ENCODE assay signal across 20 cellular contexts in genomic region chr13:20512042-20512683, GRCh38. TPM values are rescaled to one million over a fixed set of nuclear protein-coding genes. Genes with fewer than 3 reads are reported as not detected.
DNase-seq lines count a peak whose midpoint lies in the region; ATAC-seq and TF ChIP-seq lines count a peak whose summit lies in the region.
"Had no signal": no experiment of that assay in that cellular context is flagged by ENCODE, and none has a peak within 500 bp of the region (broad histone marks: within the 10 kb centered on the region; RNA-seq: fewer than 3 reads in every experiment).

No MANE protein-coding gene starts in this region.

- in situ Hi-C loops in KBM-7 (cut with MboI; ENCODE audit: low pct_unique_long_range_greater_than_20kb, low sequenced_read_pairs): no loop called here

- H4K20me1 ChIP-seq in BLaER1 treated with 17β-estradiol and CSF1 and Interleukin-3, amounts not matched to agents 10 nM and 100 nM: peaks cover 0 to 8% (median 0%) of the 10 kb centered on the region in 11 experiments; a peak in 1 of 22 replicates

- peaks cover 26 to 66% (median 36%) of the 10 kb centered on the region in 11 experiments for H3K36me3 ChIP-seq in BLaER1 treated with 17β-estradiol and CSF1 and Interleukin-3, amounts not matched to agents 10 nM and 100 nM
- H3K36me3 ChIP-seq in liver (ENCODE audit: control insufficient read depth in 4 of 4, insufficient read depth in 3 of 4, low read depth in 1 of 4, low read length in 3 of 4): peaks cover 5 to 27% (median 21%) of the 10 kb centered on the region in 4 donors

- no peak overlapping the region for H3K4me3 ChIP-seq in BLaER1 treated with 17β-estradiol and CSF1 and Interleukin-3, amounts not matched to agents 10 nM and 100 nM
- H3K4me3 ChIP-seq in liver (ENCODE audit: low read depth in 1 of 3, low read length in 3 of 3): no peak overlapping the region
- H3K4me3 ChIP-seq: esophagus squamous epithelium had no signal

- H3K4me1 ChIP-seq in BLaER1 treated with 17β-estradiol and CSF1 and Interleukin-3, amounts not matched to agents 10 nM and 100 nM: peaks cover 17 to 27% (median 21%) of the 10 kb centered on the region in 10 experiments
- H3K4me1 ChIP-seq in liver (ENCODE audit: control insufficient read depth in 4 of 4, insufficient read depth in 4 of 4, low read length in 3 of 4): peaks cover 6 to 24% (median 15%) of the 10 kb centered on the region in 4 donors
- H3K4me1 ChIP-seq: esophagus squamous epithelium had no signal

- H3K9me3 ChIP-seq in BLaER1 treated with 17β-estradiol and CSF1 and Interleukin-3, amounts not matched to agents 10 nM and 100 nM (replicated peaks in 1 of 11): peaks cover 0 to 48% (median 27%) of the 10 kb centered on the region in 11 experiments; a peak in 18 of 22 replicates
- H3K9me3 ChIP-seq in liver (ENCODE audit: control insufficient read depth in 4 of 4, low read length in 3 of 4): no peaks in the 10 kb centered on the region
- H3K9me3 ChIP-seq: esophagus squamous epithelium had no signal

- peak overlapping the region; percentile 12 to 66 (median 54); a peak in 21 of 22 replicates for H3K4me2 ChIP-seq in BLaER1 treated with 17β-estradiol and CSF1 and Interleukin-3, amounts not matched to agents 10 nM and 100 nM

- TF ChIP-seq RAD21 in liver (IDR thresholded peaks at IDR 0.05): no peak

- DNase-seq in KBM-7: peak; percentile 32
- peak; percentile 40 for DNase-seq in endothelial cell (ENCODE audit: low spot score)
- DNase-seq in NCI-H1436 (lab: John Stamatoyannopoulos, UW): no peak
- DNase-seq in effector memory CD8-positive, alpha-beta T cell: no peak
- DNase-seq in stimulated activated CD4-positive, alpha-beta T cell treated with anti-CD3 and anti-CD28 coated beads, Interleukin-2, amount 100 ng/mL, for 24 hours: no peak
- no peak for DNase-seq in nucleus accumbens (lab: John Stamatoyannopoulos, UW)
- DNase-seq: CD4-positive, CD25-positive, alpha-beta regulatory T cell; DMS 273 treated with DMSO at 0.1 percent for 48 hours; effector CD8-positive, alpha-beta T cell; esophagus squamous epithelium; KG1; left cardiac atrium; naive thymus-derived CD4-positive, alpha-beta T cell; NCI-H1694 treated with DMSO at 0.1 percent for 48 hours; NCI-H774 had no signal

- H3K4me1 Mint-ChIP-seq in endothelial cell (ENCODE audit: unreplicated experiment): peaks cover 10% of the 10 kb centered on the region
- peaks cover 0 to 3% of the 10 kb centered on the region in 2 donors for H3K4me1 Mint-ChIP-seq in effector memory CD8-positive, alpha-beta T cell (ENCODE audit: low read depth in 2 of 2)

- 58% methylated on average over 10 of the region's 10 CpGs for WGBS in liver

- H3K27me3 Mint-ChIP-seq in endothelial cell (ENCODE audit: unreplicated experiment): no peaks in the 10 kb centered on the region
- H3K27me3 Mint-ChIP-seq in effector memory CD8-positive, alpha-beta T cell: no peaks in the 10 kb centered on the region
- H3K27me3 Mint-ChIP-seq: CD4-positive, CD25-positive, alpha-beta regulatory T cell; naive thymus-derived CD4-positive, alpha-beta T cell; progenitor cell of endocrine pancreas had no signal

- H3K27me3 ChIP-seq in BLaER1 treated with 17β-estradiol and CSF1 and Interleukin-3, amounts not matched to agents 10 nM and 100 nM: no peaks in the 10 kb centered on the region
- no peaks in the 10 kb centered on the region for H3K27me3 ChIP-seq in liver (ENCODE audit: control insufficient read depth in 4 of 4, insufficient read depth in 4 of 4, low read length in 3 of 4)
- H3K27me3 ChIP-seq: esophagus squamous epithelium had no signal

- no peak overlapping the region for H3K9ac ChIP-seq in BLaER1 treated with 17β-estradiol and CSF1 and Interleukin-3, amounts not matched to agents 10 nM and 100 nM
- no peak overlapping the region for H3K9ac ChIP-seq in liver (ENCODE audit: low read depth in 1 of 2, low read length in 2 of 2)

- H3K36me3 Mint-ChIP-seq in endothelial cell (ENCODE audit: low read depth, unreplicated experiment): peaks cover 4% of the 10 kb centered on the region
- peaks cover 12% of the 10 kb centered on the region for H3K36me3 Mint-ChIP-seq in effector memory CD8-positive, alpha-beta T cell (ENCODE audit: insufficient read depth)
- H3K36me3 Mint-ChIP-seq: activated naive CD4-positive, alpha-beta T cell treated with anti-CD3 and anti-CD28 coated beads, Interleukin-2, amount 50 U/mL, for 72 hours had no signal

- 0 out of 22 replicates have a peak overlapping the region, but pooled peaks of 2 of the 11 experiments have one; percentile 5 to 13 for H3K27ac ChIP-seq in BLaER1 treated with 17β-estradiol and CSF1 and Interleukin-3, amounts not matched to agents 10 nM and 100 nM
- peak overlapping the region in 1 of 2 donors; percentile 59 for H3K27ac ChIP-seq in liver (ENCODE audit: low read depth in 1 of 2, low read length in 2 of 2)
- H3K27ac ChIP-seq: esophagus squamous epithelium, VCaP had no signal

- H3K9me3 Mint-ChIP-seq in endothelial cell (ENCODE audit: unreplicated experiment): no peaks in the 10 kb centered on the region
- H3K9me3 Mint-ChIP-seq in effector memory CD8-positive, alpha-beta T cell: no peaks in the 10 kb centered on the region
- H3K9me3 Mint-ChIP-seq: activated naive CD4-positive, alpha-beta T cell treated with anti-CD3 and anti-CD28 coated beads, Interleukin-2, amount 50 U/mL, for 72 hours; CD4-positive, CD25-positive, alpha-beta regulatory T cell; naive thymus-derived CD4-positive, alpha-beta T cell had no signal

- ATAC-seq in effector memory CD8-positive, alpha-beta T cell (replicated peaks): no peak
- ATAC-seq: activated naive CD4-positive, alpha-beta T cell treated with anti-CD3 and anti-CD28 coated beads, Interleukin-2, amount 50 U/mL, for 72 hours; left cardiac atrium; naive thymus-derived CD4-positive, alpha-beta T cell had no signal

- no peak overlapping the region for H3K27ac Mint-ChIP-seq in endothelial cell (ENCODE audit: unreplicated experiment)
- H3K27ac Mint-ChIP-seq in effector memory CD8-positive, alpha-beta T cell: no peak overlapping the region
- H3K27ac Mint-ChIP-seq: activated naive CD4-positive, alpha-beta T cell treated with anti-CD3 and anti-CD28 coated beads, Interleukin-2, amount 50 U/mL, for 72 hours; naive thymus-derived CD4-positive, alpha-beta T cell had no signal

- no peak overlapping the region for H3K4me3 Mint-ChIP-seq in endothelial cell (ENCODE audit: unreplicated experiment)
- no peak overlapping the region for H3K4me3 Mint-ChIP-seq in effector memory CD8-positive, alpha-beta T cell
- H3K4me3 Mint-ChIP-seq: CD4-positive, CD25-positive, alpha-beta regulatory T cell; naive thymus-derived CD4-positive, alpha-beta T cell had no signal

- TF ChIP-seq CTCF in endothelial cell (IDR thresholded peaks at IDR 0.05; ENCODE audit: unreplicated experiment) (no peak), liver (IDR thresholded peaks at IDR 0.05; ENCODE audit: low read depth, low read length, missing input control) (no peak)

TF ChIP-seq in liver, 16 proteins besides CTCF, POLR2A, EP300 and RAD21 (continues in another document):
- TF ChIP-seq MAX (IDR thresholded peaks at IDR 0.05): peak; percentile 16
- TF ChIP-seq SP1 (IDR thresholded peaks at IDR 0.05): no peak
- peak in 1 of 2 donors; percentile 6 for TF ChIP-seq HNF4A (conservative IDR thresholded peaks at IDR 0.05)
- TF ChIP-seq NR2F2 (IDR thresholded peaks at IDR 0.05): no peak
- no peak for TF ChIP-seq FOXA1 (IDR thresholded peaks at IDR 0.05)
- no peak for TF ChIP-seq TAF1 (conservative IDR thresholded peaks at IDR 0.05)
- no peak for TF ChIP-seq ATF3 (IDR thresholded peaks at IDR 0.05)
- no peak for TF ChIP-seq REST (IDR thresholded peaks at IDR 0.05)
- TF ChIP-seq GABPA (IDR thresholded peaks at IDR 0.05 in 1 of 2, conservative IDR thresholded peaks at IDR 0.05 in 1 of 2): no peak
- TF ChIP-seq HNF4G (IDR thresholded peaks at IDR 0.05): no peak
- peak in 1 of 2 donors; percentile 29 for TF ChIP-seq RXRA (IDR thresholded peaks at IDR 0.05)

RNA-seq across cellular contexts. Expression of gene CRYL1, which starts 13.5 kb away (rescaled TPM):
- total RNA-seq in endothelial cell (ENCODE audit: unreplicated experiment) (4.8 TPM), liver (100 to 1,000 TPM in 1 of 2 donors, 10 to 100 TPM in 1; 87.8 to 179 TPM)
- polyA plus RNA-seq in liver: 100 to 1,000 TPM; 162 to 174 TPM

RNA-seq across cellular contexts. Expression of gene IFT88, which starts 54.8 kb away (rescaled TPM):
- total RNA-seq in endothelial cell (ENCODE audit: unreplicated experiment) (7.8 TPM), liver (10 to 100 TPM in 1 of 2 donors, 1 to 10 TPM in 1; 7.1 to 18.7 TPM)
- polyA plus RNA-seq in liver: 10 to 100 TPM in 1 of 2 donors, 1 to 10 TPM in 1; 7.5 to 13.5 TPM

Comparison
In these comparisons a context has a peak if more than half of its experiments do, and no peak if none do; other contexts are left out.
1. DNase-seq: peak in KBM-7 (single experiment) and endothelial cell (single experiment); none in NCI-H1436 (single experiment), effector memory CD8-positive, alpha-beta T cell (0 of 3), stimulated activated CD4-positive, alpha-beta T cell treated with anti-CD3 and anti-CD28 coated beads, Interleukin-2, amount 100 ng/mL, for 24 hours (0 of 2) and nucleus accumbens (0 of 56).
2. RNA of gene CRYL1, which starts 13.5 kb away (total RNA-seq): 87.8 to 179 TPM in liver; 4.8 TPM in endothelial cell (single experiment); every median in the first group is over 10 times any median in the second.